Comparison of ENCODE assay signal across 8 cellular contexts in genomic region chr3:51966941-51967383, GRCh38. TPM values are rescaled to one million over a fixed set of nuclear protein-coding genes. Genes with fewer than 3 reads are reported as not detected.
DNase-seq lines count a peak whose midpoint lies in the region; ATAC-seq lines count a peak whose summit lies in the region.

No MANE protein-coding gene starts in this region.

- H3K36me3 Mint-ChIP-seq in activated CD4-positive, alpha-beta memory T cell treated with anti-CD3 and anti-CD28 coated beads for 36 hours, result no peaks in the 10 kb centered on the region

- CTCF ChIA-PET in activated CD4-positive, alpha-beta memory T cell treated with anti-CD3 and anti-CD28 coated beads for 36 hours (lab: Charles Lee), result interaction anchor here (3.9 kb wide), 1 partner anchor 25 kb away, joined by 21 read pairs; the partner anchor contains the start of genes PARP3 and RRP9

- intact Hi-C loops in activated CD4-positive, alpha-beta memory T cell treated with anti-CD3 and anti-CD28 coated beads for 36 hours (cut with micrococcal nuclease), result no loop called here
- intact Hi-C loops in right cardiac atrium (cut with DNase I), result no loop called here

- no peaks in the 10 kb centered on the region for H3K9me3 ChIP-seq in right cardiac atrium (ENCODE audit: control insufficient read depth, low read length)

- H3K4me3 Mint-ChIP-seq in activated CD4-positive, alpha-beta memory T cell treated with anti-CD3 and anti-CD28 coated beads for 36 hours, result peak overlapping the region; percentile 77

- POLR2A ChIA-PET in activated CD4-positive, alpha-beta memory T cell treated with anti-CD3 and anti-CD28 coated beads for 36 hours (lab: Charles Lee), result interaction anchor here (0.7 to 2.2 kb wide), 3 partner anchors 16 to 156 kb away, joined by 3 to 8 read pairs (median 3); partner anchors contain the start of gene ACY1

- WGBS in right cardiac atrium, result 3% methylated on average over 33 of the region's 33 CpGs

- peaks cover 18% of the 10 kb centered on the region for H3K4me1 Mint-ChIP-seq in activated CD4-positive, alpha-beta memory T cell treated with anti-CD3 and anti-CD28 coated beads for 36 hours (ENCODE audit: low read depth)

- H3K27ac ChIP-seq in ACC112 (ENCODE audit: low read depth, low read length) (no peak overlapping the region), right cardiac atrium (ENCODE audit: low read length) (peak overlapping the region; percentile 94), skin epidermis (peak overlapping the region in 17 of 21 experiments; percentile 7 to 94 (median 87))

- H3K4me3 ChIP-seq in ACC112 (ENCODE audit: low read depth, low read length), result peak overlapping the region; percentile 82
- peak overlapping the region; percentile 78 for H3K4me3 ChIP-seq in right cardiac atrium (ENCODE audit: low read length)
- H3K4me3 ChIP-seq in skin epidermis, result peak overlapping the region; percentile 53 to 78 (median 73)

- H3K4me1 ChIP-seq in ACC112 (ENCODE audit: control insufficient read depth, insufficient read depth, low read length, unreplicated experiment), result peaks cover 15% of the 10 kb centered on the region
- peaks cover 29% of the 10 kb centered on the region for H3K4me1 ChIP-seq in right cardiac atrium (ENCODE audit: control insufficient read depth, insufficient read depth, low read length)

- H3K27ac Mint-ChIP-seq in activated CD4-positive, alpha-beta memory T cell treated with anti-CD3 and anti-CD28 coated beads for 36 hours, result peak overlapping the region; percentile 33

- ATAC-seq in GM21515 (IDR thresholded peaks at IDR 0.05; ENCODE audit: unreplicated experiment) (peak; percentile 24), right cardiac atrium (peak in 1 of 2 donors; percentile 0), GM18519 (IDR thresholded peaks at IDR 0.05; ENCODE audit: low FRiP score, unreplicated experiment) (no peak)

- no peak overlapping the region for H2AFZ ChIP-seq in ACC112 (ENCODE audit: low read length, unreplicated experiment)

- no peaks in the 10 kb centered on the region for H3K9me3 Mint-ChIP-seq in activated CD4-positive, alpha-beta memory T cell treated with anti-CD3 and anti-CD28 coated beads for 36 hours

- H3K27me3 ChIP-seq in ACC112 (ENCODE audit: insufficient read depth, low read length) (no peaks in the 10 kb centered on the region), right cardiac atrium (ENCODE audit: control insufficient read depth, insufficient read depth) (no peaks in the 10 kb centered on the region)

- H3K36me3 ChIP-seq in ACC112 (ENCODE audit: insufficient read depth, low read length), result no peaks in the 10 kb centered on the region

- H3K79me2 ChIP-seq in ACC112 (ENCODE audit: control insufficient read depth, insufficient read depth, low read length, unreplicated experiment), result peaks cover 23% of the 10 kb centered on the region

- no peak for DNase-seq in activated CD4-positive, alpha-beta memory T cell treated with anti-CD3 and anti-CD28 coated beads for 36 hours
- no peak for DNase-seq in right cardiac atrium
- no peak for DNase-seq in midbrain (lab: John Stamatoyannopoulos, UW)
- DNase-seq in NCI-H446 treated with DMSO at 0.1 percent for 48 hours (lab: John Stamatoyannopoulos, UW), result no peak

- no peaks in the 10 kb centered on the region for H3K27me3 Mint-ChIP-seq in activated CD4-positive, alpha-beta memory T cell treated with anti-CD3 and anti-CD28 coated beads for 36 hours

RNA-seq across cellular contexts. Expression of gene PCBP4, which starts 0.3 kb away (rescaled TPM):
- 10 to 100 TPM; 17.3 to 19.3 TPM for total RNA-seq in activated CD4-positive, alpha-beta memory T cell treated with anti-CD3 and anti-CD28 coated beads for 36 hours
- 10 to 100 TPM; 62.2 to 81.7 (median 67.9) TPM for total RNA-seq in right cardiac atrium
- 88.1 TPM for polyA plus RNA-seq in right cardiac atrium

RNA-seq across cellular contexts. Expression of gene ABHD14B, which starts 6.9 kb away (rescaled TPM):
- 10 to 100 TPM; 71.0 to 71.4 TPM for total RNA-seq in activated CD4-positive, alpha-beta memory T cell treated with anti-CD3 and anti-CD28 coated beads for 36 hours
- 10 to 100 TPM; 14.8 to 23.3 (median 18.5) TPM for total RNA-seq in right cardiac atrium
- polyA plus RNA-seq in right cardiac atrium, result 22.7 TPM

RNA-seq across cellular contexts. Expression of gene ABHD14A, which starts 7.9 kb away (rescaled TPM):
- 1 to 10 TPM; 7.9 to 8.6 TPM for total RNA-seq in activated CD4-positive, alpha-beta memory T cell treated with anti-CD3 and anti-CD28 coated beads for 36 hours
- 10 to 100 TPM; 19.9 to 25.9 (median 23.2) TPM for total RNA-seq in right cardiac atrium
- polyA plus RNA-seq in right cardiac atrium, result 43.3 TPM

RNA-seq across cellular contexts. Expression of gene GPR62, which starts 11.8 kb away (rescaled TPM):
- total RNA-seq in activated CD4-positive, alpha-beta memory T cell treated with anti-CD3 and anti-CD28 coated beads for 36 hours, result not detected
- 1 to 10 TPM in 1 of 4 donors, under 1 TPM in 3; 0.19 to 1.5 (median 0.54) TPM for total RNA-seq in right cardiac atrium
- 0.34 TPM for polyA plus RNA-seq in right cardiac atrium

RNA-seq across cellular contexts. Expression of gene ACY1, which starts 16.4 kb away (rescaled TPM):
- total RNA-seq in activated CD4-positive, alpha-beta memory T cell treated with anti-CD3 and anti-CD28 coated beads for 36 hours, result 10 to 100 TPM; 53.1 to 59.2 TPM
- total RNA-seq in right cardiac atrium, result 10 to 100 TPM; 18.4 to 27.2 (median 20.6) TPM
- polyA plus RNA-seq in right cardiac atrium, result 19.6 TPM
